10 cellular contexts compared by ENCODE assay signal in the genomic region with DNA sequence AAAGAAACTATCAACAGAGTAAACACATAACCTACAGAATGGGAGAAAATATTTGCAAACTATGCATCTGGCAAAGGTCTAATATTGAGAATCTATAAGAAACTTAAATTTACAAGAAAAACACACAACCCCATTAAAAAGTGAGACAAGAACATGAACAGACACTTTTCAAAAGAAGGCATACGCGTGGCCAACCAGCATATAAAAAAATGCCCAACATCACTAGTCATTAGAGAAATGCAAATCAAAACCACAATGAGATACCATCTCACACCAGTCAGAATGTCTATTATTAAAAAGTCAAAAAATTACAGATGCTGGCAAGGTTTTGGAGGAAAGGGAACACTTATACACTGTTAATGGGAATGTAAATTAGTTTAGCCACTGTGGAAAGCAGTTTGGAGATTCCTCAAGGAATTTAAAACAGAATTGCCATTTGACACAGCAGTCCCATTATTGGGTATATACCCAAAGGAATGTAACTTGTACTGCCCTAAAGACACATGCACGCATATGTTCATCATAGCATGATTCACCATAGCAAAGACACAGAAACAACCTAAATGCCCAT. TPM values are rescaled to one million over a fixed set of nuclear protein-coding genes. Genes with fewer than 3 reads are reported as not detected.
"Had no signal": no experiment of that assay in that cellular context is flagged by ENCODE, and none has a peak within 500 bp of the region (broad histone marks: within the 10 kb centered on the region; RNA-seq: fewer than 3 reads in every experiment).

No MANE protein-coding gene starts in this region.

RNA-seq across cellular contexts. Expression of a gene that starts 28.9 kb away (rescaled TPM):
- total RNA-seq: activated CD4-positive, alpha-beta memory T cell treated with anti-CD3 and anti-CD28 coated beads, Interleukin-2, amount 10 ng/mL, durations not matched to agents 7 days and 5 days; activated CD4-positive, alpha-beta T cell treated with anti-CD3 and anti-CD28 coated beads for 36 hours; activated CD4-positive, alpha-beta T cell treated with anti-CD3 and anti-CD28 coated beads, Interleukin-2, amount 10 ng/mL, durations not matched to agents 7 days and 5 days; activated CD8-positive, alpha-beta memory T cell treated with anti-CD3 and anti-CD28 coated beads, Interleukin-2, amount 10 ng/mL, durations not matched to agents 7 days and 5 days; activated CD8-positive, alpha-beta T cell treated with anti-CD3 and anti-CD28 coated beads, Interleukin-2, amount 10 ng/mL, durations not matched to agents 7 days and 5 days; activated naive CD8-positive, alpha-beta T cell treated with anti-CD3 and anti-CD28 coated beads, Interleukin-2, amount 10 ng/mL, durations not matched to agents 7 days and 5 days; activated T-helper 2 cell treated with anti-CD3 and anti-CD28 coated beads, Interferon-gamma antibody, Interleukin-2, Interleukin-4, amounts not matched to agents 10 μg/mL and 5 μg/mL and 100 μg/mL, durations not matched to agents 14 hours and 24 hours and 36 hours; T-helper 1 cell treated with Interleukin-12 subunit alpha and Interleukin-12 subunit beta and Interleukin-4 antibody, amounts not matched to agents 30 ng/mL and 1 ng/mL, for 36 hours; T-helper 17 cell; T-helper 2 cell treated with Interferon-gamma antibody and Interleukin-4, amounts not matched to agents 100 ng/mL and 5 ng/mL, for 36 hours had no signal
